Comparison of ENCODE assay signal across 15 cellular contexts in the genomic region with DNA sequence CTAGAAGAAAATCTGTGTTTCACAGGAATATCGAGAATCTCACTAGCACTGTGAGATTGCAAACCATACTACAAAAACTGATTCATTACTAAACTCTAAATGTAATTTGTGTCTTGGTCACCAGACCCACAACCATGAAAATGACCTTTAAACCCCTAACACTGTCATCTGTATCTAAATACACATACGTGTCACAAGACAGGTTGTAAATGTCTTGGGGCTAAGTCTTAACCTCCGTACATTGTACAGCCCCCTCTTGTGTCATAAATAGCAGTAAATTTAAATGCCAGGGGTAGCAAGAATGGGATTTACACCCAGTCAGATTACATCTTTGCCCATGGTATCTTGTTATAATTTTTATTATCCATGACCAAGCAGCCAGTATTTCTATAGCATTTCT.
DNase-seq lines count a peak whose midpoint lies in the region; ATAC-seq and TF ChIP-seq lines count a peak whose summit lies in the region.
"Had no signal": no experiment of that assay in that cellular context is flagged by ENCODE, and none has a peak within 500 bp of the region (broad histone marks: within the 10 kb centered on the region; RNA-seq: fewer than 3 reads in every experiment).

No MANE protein-coding gene starts in this region.

- peaks cover 19% of the 10 kb centered on the region for H3K4me1 ChIP-seq in RWPE2 (ENCODE audit: insufficient read depth, poor library complexity, severe bottlenecking)
- peaks cover 0 to 61% (median 3%) of the 10 kb centered on the region in 3 donors for H3K4me1 ChIP-seq in esophagus squamous epithelium
- H3K4me1 ChIP-seq in rectal smooth muscle tissue (ENCODE audit: control insufficient read depth, insufficient read depth, low read length) = peaks cover 57% of the 10 kb centered on the region
- H3K4me1 ChIP-seq in vagina = peaks cover 61% of the 10 kb centered on the region

- no peak for DNase-seq in RWPE2 (ENCODE audit: low spot score)
- DNase-seq in esophagus squamous epithelium (lab: John Stamatoyannopoulos, UW) = no peak
- no peak for DNase-seq in vagina (ENCODE audit: extremely low spot score in 2 of 2)
- no peak for DNase-seq in COR-L47 (lab: John Stamatoyannopoulos, UW)
- DNase-seq in SHP77 (lab: John Stamatoyannopoulos, UW) = no peak
- no peak for DNase-seq in GM19238 (ENCODE audit: insufficient read length, low spot score)
- DNase-seq: activated CD4-positive, alpha-beta T cell treated with anti-CD3 and anti-CD28 coated beads for 4 hours; CD8-positive, alpha-beta T cell; immature natural killer cell; NCI-H1105; retina; stimulated activated CD4-positive, alpha-beta T cell treated with anti-CD3 and anti-CD28 coated beads, Interleukin-15, amount 100 ng/mL, for 24 hours; T-helper 1 cell had no signal

- TF ChIP-seq CTCF in RWPE2 (IDR thresholded peaks at IDR 0.05; ENCODE audit: poor library complexity, severe bottlenecking) (no peak), esophagus squamous epithelium (IDR thresholded peaks at IDR 0.05) (no peak), vagina (IDR thresholded peaks at IDR 0.05) (no peak)

- peak overlapping the region; percentile 85 for H3K27ac ChIP-seq in RWPE2 (ENCODE audit: poor library complexity, severe bottlenecking)
- peak overlapping the region in 3 of 4 donors; percentile 60 to 65 (median 60) for H3K27ac ChIP-seq in esophagus squamous epithelium
- peak overlapping the region; percentile 72 for H3K27ac ChIP-seq in rectal smooth muscle tissue (ENCODE audit: low read depth, low read length)
- H3K27ac ChIP-seq in vagina = peak overlapping the region; percentile 70

- WGBS in esophagus squamous epithelium, 2 donors = 81 to 90% methylated on average over 3 of the region's 3 CpGs

- no peak for ATAC-seq in RWPE2 (ENCODE audit: low read depth)
- ATAC-seq: CD8-positive, alpha-beta T cell; HCT116 had no signal

- H3K4me3 ChIP-seq in RWPE2 (ENCODE audit: severe bottlenecking) (no peak overlapping the region), esophagus squamous epithelium (no peak overlapping the region), rectal smooth muscle tissue (ENCODE audit: low read length) (no peak overlapping the region), vagina (no peak overlapping the region)

- H3K36me3 ChIP-seq in RWPE2 (ENCODE audit: low read depth) (peaks cover 6% of the 10 kb centered on the region; the same call in 1 of the 2 replicates), esophagus squamous epithelium (peaks cover 0 to 74% (median 0%) of the 10 kb centered on the region in 3 donors), rectal smooth muscle tissue (ENCODE audit: control insufficient read depth, insufficient read depth, low read length) (peaks cover 2% of the 10 kb centered on the region), vagina (peaks cover 0 to 22% of the 10 kb centered on the region in 2 donors)

- H3K9me3 ChIP-seq in RWPE2 (ENCODE audit: severe bottlenecking) (no peaks in the 10 kb centered on the region), esophagus squamous epithelium (no peaks in the 10 kb centered on the region), vagina (no peaks in the 10 kb centered on the region)

- intact Hi-C loops in esophagus squamous epithelium (cut with DNase I) (no loop called here), vagina (cut with DNase I) (no loop called here)

- TF ChIP-seq POLR2A in esophagus squamous epithelium (IDR thresholded peaks at IDR 0.05) = no peak
- no peak for TF ChIP-seq POLR2A in vagina (IDR thresholded peaks at IDR 0.05)

- no peaks in the 10 kb centered on the region for H3K27me3 ChIP-seq in RWPE2 (ENCODE audit: insufficient read depth, poor library complexity, severe bottlenecking)
- H3K27me3 ChIP-seq in esophagus squamous epithelium = no peaks in the 10 kb centered on the region
- H3K27me3 ChIP-seq in rectal smooth muscle tissue (ENCODE audit: control insufficient read depth, insufficient read depth, low read length) = no peaks in the 10 kb centered on the region
- H3K27me3 ChIP-seq in vagina = no peaks in the 10 kb centered on the region

- H3K9ac ChIP-seq in rectal smooth muscle tissue (ENCODE audit: low read length) = no peak overlapping the region
